21 cellular contexts compared by ENCODE assay signal in genomic region chr12:131528144-131528543, GRCh38.
DNase-seq lines count a peak whose midpoint lies in the region; ATAC-seq, FAIRE-seq and TF ChIP-seq lines count a peak whose summit lies in the region.
"Had no signal": no experiment of that assay in that cellular context is flagged by ENCODE, and none has a peak within 500 bp of the region (broad histone marks: within the 10 kb centered on the region; RNA-seq: fewer than 3 reads in every experiment).

No MANE protein-coding gene starts in this region.

- H4K20me1 ChIP-seq in BLaER1 (no peaks in the 10 kb centered on the region), H9 (ENCODE audit: control insufficient read depth, insufficient read depth, insufficient read length) (no peaks in the 10 kb centered on the region), H1 (replicated peaks in 1 of 2; ENCODE audit: control insufficient read depth in 1 of 2, insufficient read depth in 2 of 2, low read length in 2 of 2) (no peaks in the 10 kb centered on the region)

- WGBS in H9 (ENCODE audit: extremely low coverage, insufficient read length, low lambda C conversion rate) = no CpG with 5 or more reads among the region's 11 CpGs
- 87% methylated on average over 10 of the region's 11 CpGs; no CpG with 5 or more reads in 1 of the 2 experiments for WGBS in H1 (ENCODE audit: extremely low coverage in 1 of 2, insufficient coverage in 1 of 2, insufficient read length in 1 of 2, insufficient replicate concordance in 2 of 2, low coverage in 1 of 2, low lambda C conversion rate in 2 of 2, missing lambda C conversion rate in 1 of 2), 2 experiments

- no peak for TF ChIP-seq POLR2A in H1 (IDR thresholded peaks at IDR 0.05; ENCODE audit: control extremely low read depth in 1 of 2, low read depth in 2 of 2, low read length in 2 of 2)
- no peak for TF ChIP-seq POLR2A in vagina (IDR thresholded peaks at IDR 0.05)

- FAIRE-seq in H1 (lab: Jason Lieb, UNC) = no peak
- FAIRE-seq: A549, GM12891, GM18507, H54, HepG2 had no signal

- CTCF ChIA-PET in H1 (lab: Charles Lee; ENCODE audit: partially characterized antibody) = interaction anchor here (0.7 to 1.6 kb wide), 4 partner anchors 9 to 416 kb away, joined by 3 to 4 read pairs (median 4); no protein-coding TSS in a partner anchor

- H2BK120ac ChIP-seq in H9 (ENCODE audit: low read depth, low read length, poor library complexity, severe bottlenecking) (no peak overlapping the region), H1 (replicated peaks; ENCODE audit: low read depth, low read length) (no peak overlapping the region)

- H2BK12ac ChIP-seq in H9 (ENCODE audit: insufficient read length, low read depth, low read length) (no peak overlapping the region), H1 (ENCODE audit: low read depth, low read length) (no peak overlapping the region)

- H3K18ac ChIP-seq in H9 (ENCODE audit: insufficient read length, low read depth, low read length) (peak overlapping the region; percentile 9), H1 (ENCODE audit: extremely low read depth, low read length) (no peak overlapping the region)

- peaks cover 14% of the 10 kb centered on the region for H3K27me3 Mint-ChIP-seq in H9 (ENCODE audit: low read depth)
- H3K27me3 Mint-ChIP-seq: CD4-positive, alpha-beta memory T cell had no signal

- H2AK5ac ChIP-seq in H9 (ENCODE audit: insufficient read length, low read length) = no peak overlapping the region
- H2AK5ac ChIP-seq in H1 (ENCODE audit: low read depth, low read length) = no peak overlapping the region

- H2AFZ ChIP-seq in H9 (ENCODE audit: low read length) = no peak overlapping the region
- 0 out of 2 replicates have a peak overlapping the region, but pooled peaks have one; percentile 16 for H2AFZ ChIP-seq in H1 (ENCODE audit: low read length)
- H2AFZ ChIP-seq: GM23248 had no signal

- H2BK5ac ChIP-seq in H9 (ENCODE audit: insufficient read length, low read length) (no peak overlapping the region), H1 (ENCODE audit: low read depth, low read length) (no peak overlapping the region)

- no peak for DNase-seq in H9
- DNase-seq in H1 (ENCODE audit: low read depth in 1 of 2, low spot score in 2 of 2) = no peak
- DNase-seq in mesenteric fat pad (ENCODE audit: low spot score) = peak; percentile 71
- DNase-seq in vagina (ENCODE audit: extremely low spot score in 2 of 2) = no peak
- DNase-seq in DMS 273 treated with DMSO at 0.1 percent for 48 hours (lab: John Stamatoyannopoulos, UW) = no peak
- DNase-seq: AML-193; CD4-positive, alpha-beta memory T cell; DMS53; DND-41; EL; GM23248 had no signal

- H3T11ph ChIP-seq in H9 (ENCODE audit: low read length) = no peak overlapping the region

- H3K9ac ChIP-seq in BLaER1 (no peak overlapping the region), H9 (ENCODE audit: extremely low read depth, insufficient read length, low read length) (no peak overlapping the region), H1 (replicated peaks in 1 of 4; ENCODE audit: extremely low read depth in 1 of 4, low read depth in 3 of 4, low read length in 3 of 4) (no peak overlapping the region)
- H3K9ac ChIP-seq: GM23248, KMS-11 had no signal

- no peaks in the 10 kb centered on the region; a peak in 1 of 5 replicates for H3K9me3 Mint-ChIP-seq in H9
- H3K9me3 Mint-ChIP-seq: CD4-positive, alpha-beta memory T cell had no signal

- H3K4ac ChIP-seq in H9 (ENCODE audit: low read depth, low read length) (no peak overlapping the region), H1 (replicated peaks; ENCODE audit: insufficient read length, low read depth, low read length) (no peak overlapping the region)

- H3K14ac ChIP-seq in H9 (ENCODE audit: insufficient read depth, low read length) (no peak overlapping the region), H1 (ENCODE audit: insufficient read length) (no peak overlapping the region)

- no peak for TF ChIP-seq RAD21 in H1 (IDR thresholded peaks at IDR 0.05 in 1 of 2, conservative IDR thresholded peaks at IDR 0.05 in 1 of 2; ENCODE audit: low read depth in 2 of 2, low read length in 2 of 2)

- TF ChIP-seq EP300 in H1 (IDR thresholded peaks at IDR 0.05; ENCODE audit: borderline replicate concordance in 1 of 2, low read depth in 2 of 2, low read length in 2 of 2) = no peak

- H3K79me1 ChIP-seq in H9 (ENCODE audit: insufficient read depth, low read depth, low read length, poor library complexity, severe bottlenecking) = no peaks in the 10 kb centered on the region
- H3K79me1 ChIP-seq in H1 (ENCODE audit: low read depth, low read length) = no peaks in the 10 kb centered on the region

- no peak overlapping the region for H3K4me3 Mint-ChIP-seq in H9
- H3K4me3 Mint-ChIP-seq: CD14-positive monocyte; CD4-positive, alpha-beta memory T cell had no signal

- intact Hi-C loops in vagina (cut with DNase I) = no loop called here

- no peaks in the 10 kb centered on the region for H3K27me3 ChIP-seq in BLaER1
- H3K27me3 ChIP-seq in H9 (ENCODE audit: insufficient read depth, low read length) = no peaks in the 10 kb centered on the region
- H3K27me3 ChIP-seq in H1 (replicated peaks in 1 of 4; ENCODE audit: control insufficient read depth in 3 of 4, extremely low read depth in 1 of 4, insufficient read depth in 3 of 4, low read length in 3 of 4) = no peaks in the 10 kb centered on the region
- no peaks in the 10 kb centered on the region for H3K27me3 ChIP-seq in vagina

- H3K79me2 ChIP-seq in H9 (ENCODE audit: insufficient read depth, low read length) = no peaks in the 10 kb centered on the region
- H3K79me2 ChIP-seq in H1 (ENCODE audit: control insufficient read depth in 1 of 2, insufficient read depth in 2 of 2, low read length in 2 of 2) = no peaks in the 10 kb centered on the region

- no peak overlapping the region for H4K8ac ChIP-seq in H9 (replicated peaks; ENCODE audit: insufficient read length, low read depth, low read length)
- H4K8ac ChIP-seq in H1 (ENCODE audit: extremely low read depth, insufficient read depth, low read length) = no peak overlapping the region

- no peaks in the 10 kb centered on the region for H3K23me2 ChIP-seq in H9 (ENCODE audit: insufficient read length, low read depth, low read length, poor library complexity, severe bottlenecking)
- H3K23me2 ChIP-seq in H1 (ENCODE audit: low read depth, low read length) = no peaks in the 10 kb centered on the region

- H3K9me3 ChIP-seq in BLaER1 (peaks cover 3% of the 10 kb centered on the region; the same call in 1 of the 2 replicates), H9 (ENCODE audit: control insufficient read depth, low read depth, low read length) (no peaks in the 10 kb centered on the region), H1 (ENCODE audit: insufficient read depth in 2 of 2, low read depth in 1 of 2, low read length in 1 of 2) (no peaks in the 10 kb centered on the region; a peak in 1 of 4 replicates), vagina (no peaks in the 10 kb centered on the region)
- H3K9me3 ChIP-seq: A549 had no signal

- POLR2A ChIA-PET in H1 (lab: Charles Lee; ENCODE audit: partially characterized antibody) = no interaction called here

- no peak for TF ChIP-seq CTCF in H9 (conservative IDR thresholded peaks at IDR 0.05)
- TF ChIP-seq CTCF in H1 (IDR thresholded peaks at IDR 0.05; ENCODE audit: control extremely low read depth in 1 of 3, insufficient read depth in 1 of 3, low read depth in 1 of 3, low read length in 3 of 3) = no peak
- no peak for TF ChIP-seq CTCF in vagina (IDR thresholded peaks at IDR 0.05)

- H3K4me3 ChIP-seq in BLaER1 (no peak overlapping the region), H1 (ENCODE audit: extremely low read depth in 1 of 4, insufficient read depth in 2 of 4, low read depth in 3 of 4, low read length in 4 of 4) (no peak overlapping the region), vagina (no peak overlapping the region)
- H3K4me3 ChIP-seq: A549, GM23248 had no signal

- peaks cover 7% of the 10 kb centered on the region for H3K4me1 ChIP-seq in BLaER1
- H3K4me1 ChIP-seq in H9 (ENCODE audit: insufficient read depth, low read length) = no peaks in the 10 kb centered on the region
- H3K4me1 ChIP-seq in H1 (replicated peaks in 1 of 4; ENCODE audit: control insufficient read depth in 3 of 4, insufficient read depth in 4 of 4, low read length in 3 of 4) = no peaks in the 10 kb centered on the region
- no peaks in the 10 kb centered on the region for H3K4me1 ChIP-seq in vagina
- H3K4me1 ChIP-seq: A549 had no signal

- H3K36me3 Mint-ChIP-seq in H9 (ENCODE audit: insufficient read depth in 1 of 3, low read depth in 3 of 3) = no peaks in the 10 kb centered on the region
- H3K36me3 Mint-ChIP-seq: CD14-positive monocyte; CD4-positive, alpha-beta memory T cell had no signal

- H3K4me1 Mint-ChIP-seq in H9 = no peaks in the 10 kb centered on the region; a peak in 1 of 4 replicates

- no peaks in the 10 kb centered on the region for H3K36me3 ChIP-seq in BLaER1
- H3K36me3 ChIP-seq in H1 (ENCODE audit: control insufficient read depth in 2 of 4, insufficient read depth in 4 of 4, low read length in 3 of 4) = no peaks in the 10 kb centered on the region
- H3K36me3 ChIP-seq in vagina = no peaks in the 10 kb centered on the region

- H4K91ac ChIP-seq in H9 (ENCODE audit: insufficient read length, low read depth, low read length) (no peak overlapping the region), H1 (replicated peaks; ENCODE audit: insufficient read length, low read length) (no peak overlapping the region)

- no peak for ATAC-seq in GM21367 (IDR thresholded peaks at IDR 0.05; ENCODE audit: unreplicated experiment)
- ATAC-seq: A549, HepG2 had no signal

- H3K23ac ChIP-seq in H9 (ENCODE audit: insufficient read length, low read depth, low read length) = no peak overlapping the region
- H3K23ac ChIP-seq in H1 (ENCODE audit: insufficient read length) = no peak overlapping the region

- H4K5ac ChIP-seq in H9 (ENCODE audit: insufficient read length, low read depth, low read length) = no peak overlapping the region
- H4K5ac ChIP-seq in H1 (ENCODE audit: insufficient read length, low read depth, low read length) = no peak overlapping the region

- H2BK20ac ChIP-seq in H9 (ENCODE audit: low read depth, low read length, poor library complexity, severe bottlenecking) (no peak overlapping the region), H1 (ENCODE audit: low read length) (no peak overlapping the region)

- H3K27ac ChIP-seq in BLaER1 (no peak overlapping the region), H9 (ENCODE audit: insufficient read length, low read depth, low read length) (no peak overlapping the region), H1 (ENCODE audit: low read depth, low read length) (no peak overlapping the region), vagina (no peak overlapping the region)
- H3K27ac ChIP-seq: 22Rv1, A549, GM23248, KMS-11 had no signal

- H3K4me2 ChIP-seq in BLaER1 (peak overlapping the region; percentile 34), H9 (ENCODE audit: insufficient read depth, insufficient read length, low read length) (no peak overlapping the region), H1 (ENCODE audit: insufficient read depth in 1 of 2, low read depth in 2 of 2, low read length in 2 of 2) (no peak overlapping the region)
- H3K4me2 ChIP-seq: A549, KMS-11 had no signal

- H3K56ac ChIP-seq in H9 (ENCODE audit: insufficient read length, low read depth, low read length) = no peak overlapping the region
- no peak overlapping the region for H3K56ac ChIP-seq in H1 (replicated peaks; ENCODE audit: insufficient read length, low read depth, low read length)

- H2BK15ac ChIP-seq in H9 (ENCODE audit: low read depth, low read length) = no peak overlapping the region
- H2BK15ac ChIP-seq in H1 (ENCODE audit: low read length) = no peak overlapping the region

- H3K27ac Mint-ChIP-seq in H9 = no peak overlapping the region

TF ChIP-seq in H1, 55 proteins besides CTCF, POLR2A, EP300 and RAD21 (continues in another document):
- no peak for TF ChIP-seq CEBPB (IDR thresholded peaks at IDR 0.05; ENCODE audit: low read depth, low read length)
